ENCODE assay signal across 1 cellular context in genomic region chr20:57435498-57436222, GRCh38.
TF ChIP-seq lines count a peak whose summit lies in the region.

No MANE protein-coding gene starts in this region.

TF ChIP-seq in HepG2, 621 proteins besides CTCF, POLR2A, EP300 and RAD21 (continued from another document and continues in another):
- TF ChIP-seq HNF1A (IDR thresholded peaks at IDR 0.05; ENCODE audit: low read depth) = no peak
- peak; percentile 64; the same call in 1 of the 2 replicates for TF ChIP-seq HNF1A (CRISPR knock-in tag; IDR thresholded peaks at IDR 0.05; ENCODE audit: borderline replicate concordance)
- no peak for TF ChIP-seq RAD51 (IDR thresholded peaks at IDR 0.05; ENCODE audit: borderline replicate concordance)
- TF ChIP-seq MZF1 (CRISPR knock-in tag; IDR thresholded peaks at IDR 0.05; ENCODE audit: borderline replicate concordance) = peak; percentile 0; the same call in 1 of the 2 replicates
- TF ChIP-seq RARA (CRISPR knock-in tag; IDR thresholded peaks at IDR 0.05) = peak; percentile 50
- no peak for TF ChIP-seq CBX1 (IDR thresholded peaks at IDR 0.05; ENCODE audit: low read depth)
- TF ChIP-seq, protein P1, sequence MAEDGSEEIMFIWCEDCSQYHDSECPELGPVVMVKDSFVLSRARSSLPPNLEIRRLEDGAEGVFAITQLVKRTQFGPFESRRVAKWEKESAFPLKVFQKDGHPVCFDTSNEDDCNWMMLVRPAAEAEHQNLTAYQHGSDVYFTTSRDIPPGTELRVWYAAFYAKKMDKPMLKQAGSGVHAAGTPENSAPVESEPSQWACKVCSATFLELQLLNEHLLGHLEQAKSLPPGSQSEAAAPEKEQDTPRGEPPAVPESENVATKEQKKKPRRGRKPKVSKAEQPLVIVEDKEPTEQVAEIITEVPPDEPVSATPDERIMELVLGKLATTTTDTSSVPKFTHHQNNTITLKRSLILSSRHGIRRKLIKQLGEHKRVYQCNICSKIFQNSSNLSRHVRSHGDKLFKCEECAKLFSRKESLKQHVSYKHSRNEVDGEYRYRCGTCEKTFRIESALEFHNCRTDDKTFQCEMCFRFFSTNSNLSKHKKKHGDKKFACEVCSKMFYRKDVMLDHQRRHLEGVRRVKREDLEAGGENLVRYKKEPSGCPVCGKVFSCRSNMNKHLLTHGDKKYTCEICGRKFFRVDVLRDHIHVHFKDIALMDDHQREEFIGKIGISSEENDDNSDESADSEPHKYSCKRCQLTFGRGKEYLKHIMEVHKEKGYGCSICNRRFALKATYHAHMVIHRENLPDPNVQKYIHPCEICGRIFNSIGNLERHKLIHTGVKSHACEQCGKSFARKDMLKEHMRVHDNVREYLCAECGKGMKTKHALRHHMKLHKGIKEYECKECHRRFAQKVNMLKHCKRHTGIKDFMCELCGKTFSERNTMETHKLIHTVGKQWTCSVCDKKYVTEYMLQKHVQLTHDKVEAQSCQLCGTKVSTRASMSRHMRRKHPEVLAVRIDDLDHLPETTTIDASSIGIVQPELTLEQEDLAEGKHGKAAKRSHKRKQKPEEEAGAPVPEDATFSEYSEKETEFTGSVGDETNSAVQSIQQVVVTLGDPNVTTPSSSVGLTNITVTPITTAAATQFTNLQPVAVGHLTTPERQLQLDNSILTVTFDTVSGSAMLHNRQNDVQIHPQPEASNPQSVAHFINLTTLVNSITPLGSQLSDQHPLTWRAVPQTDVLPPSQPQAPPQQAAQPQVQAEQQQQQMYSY (CRISPR knock-in tag; IDR thresholded peaks at IDR 0.05) = no peak
- TF ChIP-seq JUNB (CRISPR knock-in tag; IDR thresholded peaks at IDR 0.05; ENCODE audit: borderline replicate concordance) = no peak
- TF ChIP-seq ZNF3 (CRISPR knock-in tag; IDR thresholded peaks at IDR 0.05) = no peak
- TF ChIP-seq ZNF670 (CRISPR knock-in tag; IDR thresholded peaks at IDR 0.05; ENCODE audit: borderline replicate concordance) = no peak
- TF ChIP-seq TEAD2 (CRISPR knock-in tag; IDR thresholded peaks at IDR 0.05) = no peak
- TF ChIP-seq ZNF251 (CRISPR knock-in tag; IDR thresholded peaks at IDR 0.05) = no peak
- TF ChIP-seq NFE2L2 (IDR thresholded peaks at IDR 0.05; ENCODE audit: low read length) = no peak
- no peak for TF ChIP-seq ZNF75D (CRISPR knock-in tag; IDR thresholded peaks at IDR 0.05; ENCODE audit: borderline replicate concordance)
- TF ChIP-seq, protein P2, sequence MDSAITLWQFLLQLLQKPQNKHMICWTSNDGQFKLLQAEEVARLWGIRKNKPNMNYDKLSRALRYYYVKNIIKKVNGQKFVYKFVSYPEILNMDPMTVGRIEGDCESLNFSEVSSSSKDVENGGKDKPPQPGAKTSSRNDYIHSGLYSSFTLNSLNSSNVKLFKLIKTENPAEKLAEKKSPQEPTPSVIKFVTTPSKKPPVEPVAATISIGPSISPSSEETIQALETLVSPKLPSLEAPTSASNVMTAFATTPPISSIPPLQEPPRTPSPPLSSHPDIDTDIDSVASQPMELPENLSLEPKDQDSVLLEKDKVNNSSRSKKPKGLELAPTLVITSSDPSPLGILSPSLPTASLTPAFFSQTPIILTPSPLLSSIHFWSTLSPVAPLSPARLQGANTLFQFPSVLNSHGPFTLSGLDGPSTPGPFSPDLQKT (CRISPR knock-in tag; IDR thresholded peaks at IDR 0.05; ENCODE audit: borderline replicate concordance) = no peak
- TF ChIP-seq ZNF788 (CRISPR knock-in tag; IDR thresholded peaks at IDR 0.05; ENCODE audit: borderline replicate concordance) = peak; percentile 77; the same call in 1 of the 2 replicates
- TF ChIP-seq AGO2 (optimal IDR thresholded peaks at IDR 0.05; ENCODE audit: low read depth, low read length) = no peak
- TF ChIP-seq ZNF547 (CRISPR knock-in tag; IDR thresholded peaks at IDR 0.05) = peak; percentile 79; the same call in 1 of the 2 replicates
- TF ChIP-seq REL (CRISPR knock-in tag; conservative IDR thresholded peaks at IDR 0.05) = no peak
- TF ChIP-seq KDM4B (CRISPR knock-in tag; IDR thresholded peaks at IDR 0.05) = no peak
- no peak for TF ChIP-seq ZNF737 (CRISPR knock-in tag; IDR thresholded peaks at IDR 0.05; ENCODE audit: borderline replicate concordance)
- TF ChIP-seq, protein P3, sequence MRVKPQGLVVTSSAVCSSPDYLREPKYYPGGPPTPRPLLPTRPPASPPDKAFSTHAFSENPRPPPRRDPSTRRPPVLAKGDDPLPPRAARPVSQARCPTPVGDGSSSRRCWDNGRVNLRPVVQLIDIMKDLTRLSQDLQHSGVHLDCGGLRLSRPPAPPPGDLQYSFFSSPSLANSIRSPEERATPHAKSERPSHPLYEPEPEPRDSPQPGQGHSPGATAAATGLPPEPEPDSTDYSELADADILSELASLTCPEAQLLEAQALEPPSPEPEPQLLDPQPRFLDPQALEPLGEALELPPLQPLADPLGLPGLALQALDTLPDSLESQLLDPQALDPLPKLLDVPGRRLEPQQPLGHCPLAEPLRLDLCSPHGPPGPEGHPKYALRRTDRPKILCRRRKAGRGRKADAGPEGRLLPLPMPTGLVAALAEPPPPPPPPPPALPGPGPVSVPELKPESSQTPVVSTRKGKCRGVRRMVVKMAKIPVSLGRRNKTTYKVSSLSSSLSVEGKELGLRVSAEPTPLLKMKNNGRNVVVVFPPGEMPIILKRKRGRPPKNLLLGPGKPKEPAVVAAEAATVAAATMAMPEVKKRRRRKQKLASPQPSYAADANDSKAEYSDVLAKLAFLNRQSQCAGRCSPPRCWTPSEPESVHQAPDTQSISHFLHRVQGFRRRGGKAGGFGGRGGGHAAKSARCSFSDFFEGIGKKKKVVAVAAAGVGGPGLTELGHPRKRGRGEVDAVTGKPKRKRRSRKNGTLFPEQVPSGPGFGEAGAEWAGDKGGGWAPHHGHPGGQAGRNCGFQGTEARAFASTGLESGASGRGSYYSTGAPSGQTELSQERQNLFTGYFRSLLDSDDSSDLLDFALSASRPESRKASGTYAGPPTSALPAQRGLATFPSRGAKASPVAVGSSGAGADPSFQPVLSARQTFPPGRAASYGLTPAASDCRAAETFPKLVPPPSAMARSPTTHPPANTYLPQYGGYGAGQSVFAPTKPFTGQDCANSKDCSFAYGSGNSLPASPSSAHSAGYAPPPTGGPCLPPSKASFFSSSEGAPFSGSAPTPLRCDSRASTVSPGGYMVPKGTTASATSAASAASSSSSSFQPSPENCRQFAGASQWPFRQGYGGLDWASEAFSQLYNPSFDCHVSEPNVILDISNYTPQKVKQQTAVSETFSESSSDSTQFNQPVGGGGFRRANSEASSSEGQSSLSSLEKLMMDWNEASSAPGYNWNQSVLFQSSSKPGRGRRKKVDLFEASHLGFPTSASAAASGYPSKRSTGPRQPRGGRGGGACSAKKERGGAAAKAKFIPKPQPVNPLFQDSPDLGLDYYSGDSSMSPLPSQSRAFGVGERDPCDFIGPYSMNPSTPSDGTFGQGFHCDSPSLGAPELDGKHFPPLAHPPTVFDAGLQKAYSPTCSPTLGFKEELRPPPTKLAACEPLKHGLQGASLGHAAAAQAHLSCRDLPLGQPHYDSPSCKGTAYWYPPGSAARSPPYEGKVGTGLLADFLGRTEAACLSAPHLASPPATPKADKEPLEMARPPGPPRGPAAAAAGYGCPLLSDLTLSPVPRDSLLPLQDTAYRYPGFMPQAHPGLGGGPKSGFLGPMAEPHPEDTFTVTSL (CRISPR knock-in tag; IDR thresholded peaks at IDR 0.05; ENCODE audit: borderline replicate concordance) = no peak; the same call in 1 of the 2 replicates
- TF ChIP-seq, protein P4, sequence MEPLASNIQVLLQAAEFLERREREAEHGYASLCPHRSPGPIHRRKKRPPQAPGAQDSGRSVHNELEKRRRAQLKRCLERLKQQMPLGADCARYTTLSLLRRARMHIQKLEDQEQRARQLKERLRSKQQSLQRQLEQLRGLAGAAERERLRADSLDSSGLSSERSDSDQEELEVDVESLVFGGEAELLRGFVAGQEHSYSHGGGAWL (CRISPR knock-in tag; IDR thresholded peaks at IDR 0.05) = 0 out of 2 replicates have a peak, but pooled peaks have one; percentile 30
- TF ChIP-seq ZNF317 (CRISPR knock-in tag; IDR thresholded peaks at IDR 0.05) = no peak
- TF ChIP-seq ZNF513 (CRISPR knock-in tag; conservative IDR thresholded peaks at IDR 0.05) = no peak
- TF ChIP-seq, protein P5, sequence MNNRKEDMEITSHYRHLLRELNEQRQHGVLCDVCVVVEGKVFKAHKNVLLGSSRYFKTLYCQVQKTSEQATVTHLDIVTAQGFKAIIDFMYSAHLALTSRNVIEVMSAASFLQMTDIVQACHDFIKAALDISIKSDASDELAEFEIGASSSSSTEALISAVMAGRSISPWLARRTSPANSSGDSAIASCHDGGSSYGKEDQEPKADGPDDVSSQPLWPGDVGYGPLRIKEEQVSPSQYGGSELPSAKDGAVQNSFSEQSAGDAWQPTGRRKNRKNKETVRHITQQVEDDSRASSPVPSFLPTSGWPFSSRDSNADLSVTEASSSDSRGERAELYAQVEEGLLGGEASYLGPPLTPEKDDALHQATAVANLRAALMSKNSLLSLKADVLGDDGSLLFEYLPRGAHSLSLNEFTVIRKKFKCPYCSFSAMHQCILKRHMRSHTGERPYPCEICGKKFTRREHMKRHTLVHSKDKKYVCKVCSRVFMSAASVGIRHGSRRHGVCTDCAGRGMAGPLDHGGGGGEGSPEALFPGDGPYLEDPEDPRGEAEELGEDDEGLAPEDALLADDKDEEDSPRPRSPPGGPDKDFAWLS (CRISPR knock-in tag; IDR thresholded peaks at IDR 0.05; ENCODE audit: borderline replicate concordance) = no peak
- TF ChIP-seq, protein P6, sequence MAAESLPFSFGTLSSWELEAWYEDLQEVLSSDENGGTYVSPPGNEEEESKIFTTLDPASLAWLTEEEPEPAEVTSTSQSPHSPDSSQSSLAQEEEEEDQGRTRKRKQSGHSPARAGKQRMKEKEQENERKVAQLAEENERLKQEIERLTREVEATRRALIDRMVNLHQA (CRISPR knock-in tag; IDR thresholded peaks at IDR 0.05) = no peak
- no peak for TF ChIP-seq ZNF354B (CRISPR knock-in tag; IDR thresholded peaks at IDR 0.05)
- TF ChIP-seq, protein P7, sequence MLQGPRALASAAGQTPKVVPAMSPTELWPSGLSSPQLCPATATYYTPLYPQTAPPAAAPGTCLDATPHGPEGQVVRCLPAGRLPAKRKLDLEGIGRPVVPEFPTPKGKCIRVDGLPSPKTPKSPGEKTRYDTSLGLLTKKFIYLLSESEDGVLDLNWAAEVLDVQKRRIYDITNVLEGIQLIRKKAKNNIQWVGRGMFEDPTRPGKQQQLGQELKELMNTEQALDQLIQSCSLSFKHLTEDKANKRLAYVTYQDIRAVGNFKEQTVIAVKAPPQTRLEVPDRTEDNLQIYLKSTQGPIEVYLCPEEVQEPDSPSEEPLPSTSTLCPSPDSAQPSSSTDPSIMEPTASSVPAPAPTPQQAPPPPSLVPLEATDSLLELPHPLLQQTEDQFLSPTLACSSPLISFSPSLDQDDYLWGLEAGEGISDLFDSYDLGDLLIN (CRISPR knock-in tag; IDR thresholded peaks at IDR 0.05; ENCODE audit: borderline replicate concordance) = no peak
- TF ChIP-seq, protein P8, sequence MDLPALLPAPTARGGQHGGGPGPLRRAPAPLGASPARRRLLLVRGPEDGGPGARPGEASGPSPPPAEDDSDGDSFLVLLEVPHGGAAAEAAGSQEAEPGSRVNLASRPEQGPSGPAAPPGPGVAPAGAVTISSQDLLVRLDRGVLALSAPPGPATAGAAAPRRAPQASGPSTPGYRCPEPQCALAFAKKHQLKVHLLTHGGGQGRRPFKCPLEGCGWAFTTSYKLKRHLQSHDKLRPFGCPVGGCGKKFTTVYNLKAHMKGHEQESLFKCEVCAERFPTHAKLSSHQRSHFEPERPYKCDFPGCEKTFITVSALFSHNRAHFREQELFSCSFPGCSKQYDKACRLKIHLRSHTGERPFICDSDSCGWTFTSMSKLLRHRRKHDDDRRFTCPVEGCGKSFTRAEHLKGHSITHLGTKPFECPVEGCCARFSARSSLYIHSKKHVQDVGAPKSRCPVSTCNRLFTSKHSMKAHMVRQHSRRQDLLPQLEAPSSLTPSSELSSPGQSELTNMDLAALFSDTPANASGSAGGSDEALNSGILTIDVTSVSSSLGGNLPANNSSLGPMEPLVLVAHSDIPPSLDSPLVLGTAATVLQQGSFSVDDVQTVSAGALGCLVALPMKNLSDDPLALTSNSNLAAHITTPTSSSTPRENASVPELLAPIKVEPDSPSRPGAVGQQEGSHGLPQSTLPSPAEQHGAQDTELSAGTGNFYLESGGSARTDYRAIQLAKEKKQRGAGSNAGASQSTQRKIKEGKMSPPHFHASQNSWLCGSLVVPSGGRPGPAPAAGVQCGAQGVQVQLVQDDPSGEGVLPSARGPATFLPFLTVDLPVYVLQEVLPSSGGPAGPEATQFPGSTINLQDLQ (CRISPR knock-in tag; IDR thresholded peaks at IDR 0.05) = peak; percentile 60; the same call in 1 of the 2 replicates
- no peak for TF ChIP-seq ZFP82 (CRISPR knock-in tag; IDR thresholded peaks at IDR 0.05; ENCODE audit: borderline replicate concordance)
- TF ChIP-seq NRL (CRISPR knock-in tag; IDR thresholded peaks at IDR 0.05; ENCODE audit: borderline replicate concordance) = peak; percentile 82; the same call in 1 of the 2 replicates
